In the genomic region with DNA sequence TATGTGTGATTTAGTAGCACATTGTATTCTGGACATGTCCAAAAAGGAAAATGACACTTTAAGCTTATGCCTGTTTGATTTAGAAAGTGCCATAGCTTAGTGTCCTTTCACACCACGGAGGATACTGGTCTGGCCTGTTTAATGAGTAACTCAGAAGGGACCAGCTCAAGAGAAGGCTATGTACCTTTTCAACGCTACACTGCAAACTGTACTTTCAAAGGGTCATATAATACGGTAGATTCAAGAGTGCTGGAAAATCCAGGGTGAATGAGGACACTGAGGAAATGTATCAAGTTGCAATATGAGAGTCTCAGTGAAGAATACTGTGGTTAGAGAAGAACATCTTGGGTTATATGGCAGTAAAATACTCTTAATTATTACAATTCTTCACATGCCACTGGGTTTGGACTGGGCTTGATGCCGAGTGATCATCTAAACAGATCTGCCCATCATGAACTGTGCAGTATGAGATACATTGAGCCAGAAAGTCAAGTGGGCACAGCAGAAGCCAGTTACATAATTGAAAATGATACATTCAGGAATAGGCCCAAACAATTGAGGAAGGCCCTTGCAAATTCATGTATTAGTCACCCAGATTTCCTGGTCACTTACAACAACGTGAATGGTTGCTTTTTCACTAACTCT, we compare ENCODE assay signal across 26 cellular contexts.
DNase-seq lines count a peak whose midpoint lies in the region; ATAC-seq and TF ChIP-seq lines count a peak whose summit lies in the region.
"Had no signal": no experiment of that assay in that cellular context is flagged by ENCODE, and none has a peak within 500 bp of the region (broad histone marks: within the 10 kb centered on the region; RNA-seq: fewer than 3 reads in every experiment).

No MANE protein-coding gene starts in this region.

- H3K27ac ChIP-seq in right lobe of liver: no peak overlapping the region
- H3K27ac ChIP-seq: esophagus squamous epithelium, pancreas, testis, WERI-Rb-1 had no signal

- WGBS in right lobe of liver (ENCODE audit: insufficient coverage, low coverage, low lambda C conversion rate, missing lambda C conversion rate): 34% methylated on average over 5 of the region's 5 CpGs

- H3K27me3 ChIP-seq in adipocyte (replicated peaks; ENCODE audit: control insufficient read depth, insufficient read depth, low read length) (no peaks in the 10 kb centered on the region), right lobe of liver (no peaks in the 10 kb centered on the region)
- H3K27me3 ChIP-seq: esophagus squamous epithelium, pancreas, testis had no signal

- no peak for TF ChIP-seq POLR2A in right lobe of liver (IDR thresholded peaks at IDR 0.05)

- H3K9ac ChIP-seq in adipocyte (ENCODE audit: low read length): no peak overlapping the region

- ATAC-seq in right lobe of liver: no peak
- no peak for ATAC-seq in HG02763 (IDR thresholded peaks at IDR 0.05; ENCODE audit: unreplicated experiment)
- ATAC-seq: left colon; stimulated activated naive CD8-positive, alpha-beta T cell treated with anti-CD3 and anti-CD28 coated beads, Interleukin-15, Interleukin-2, amounts not matched to agents 100 U/mL and 50 U/mL, for 24 hours had no signal

- H3K4me1 ChIP-seq in adipocyte (ENCODE audit: control insufficient read depth, insufficient read depth, low read length) (no peaks in the 10 kb centered on the region), right lobe of liver (no peaks in the 10 kb centered on the region)
- H3K4me1 ChIP-seq: esophagus squamous epithelium, HAP-1, pancreas, testis had no signal

- H3K9me3 ChIP-seq in adipocyte (ENCODE audit: control insufficient read depth, low read length) (peaks cover 3% of the 10 kb centered on the region), right lobe of liver (no peaks in the 10 kb centered on the region)
- H3K9me3 ChIP-seq: esophagus squamous epithelium, HAP-1, pancreas, testis had no signal

- TF ChIP-seq CTCF in right lobe of liver (IDR thresholded peaks at IDR 0.05): no peak

- H3K4me3 ChIP-seq in adipocyte (ENCODE audit: low read length): no peak overlapping the region
- H3K4me3 ChIP-seq in right lobe of liver: no peak overlapping the region
- H3K4me3 ChIP-seq: esophagus squamous epithelium, HAP-1, pancreas, testis had no signal

- H3K36me3 ChIP-seq in adipocyte (ENCODE audit: control insufficient read depth, insufficient read depth, low read length, severe bottlenecking) (no peaks in the 10 kb centered on the region), right lobe of liver (no peaks in the 10 kb centered on the region)
- H3K36me3 ChIP-seq: esophagus squamous epithelium, HAP-1, pancreas, WERI-Rb-1 had no signal

- intact Hi-C loops in right lobe of liver (cut with DNase I): no loop called here

- DNase-seq in COLO668 (lab: John Stamatoyannopoulos, UW; ENCODE audit: unreplicated experiment) (peak; percentile 45), HK-2 (ENCODE audit: unreplicated experiment) (peak; percentile 6), adipocyte (ENCODE audit: low read depth) (peak; percentile 1), glomerular visceral epithelial cell (ENCODE audit: extremely low spot score) (peak; percentile 15), right lobe of liver (no peak), NCI-H82 (lab: John Stamatoyannopoulos, UW) (no peak), cortex of kidney (lab: John Stamatoyannopoulos, UW) (no peak)
- DNase-seq: activated CD4-positive, alpha-beta T cell treated with anti-CD3 and anti-CD28 coated beads, Interleukin-2, amount 10 ng/mL, durations not matched to agents 24 days and 14 days; activated CD8-positive, alpha-beta memory T cell treated with anti-CD3 and anti-CD28 coated beads for 24 hours; activated effector memory CD4-positive, alpha-beta T cell treated with Interleukin-2 at 50 U/mL for 16 hours; anterior cingulate cortex; caudate nucleus; endodermal cell; esophagus squamous epithelium; Kasumi-1; left colon; NCI-H146; NCI-H2107; pancreas; stimulated activated CD4-positive, alpha-beta T cell treated with anti-CD3 and anti-CD28 coated beads, Interleukin-1b, Interleukin-23, amount 100 ng/mL, for 48 hours; stimulated activated naive CD8-positive, alpha-beta T cell treated with anti-CD3 and anti-CD28 coated beads, Interleukin-15, Interleukin-2, amounts not matched to agents 100 U/mL and 50 U/mL, for 24 hours; T1000; testis; WERI-Rb-1 had no signal

Comparison
In these comparisons a context has a peak if more than half of its experiments do, and no peak if none do; other contexts are left out.
1. DNase-seq: peak in COLO668 (single experiment), HK-2 (single experiment), adipocyte (single experiment) and glomerular visceral epithelial cell (single experiment); none in right lobe of liver (0 of 3), NCI-H82 (single experiment) and cortex of kidney (single experiment).